ENCODE assay signal across 8 cellular contexts in the genomic region with DNA sequence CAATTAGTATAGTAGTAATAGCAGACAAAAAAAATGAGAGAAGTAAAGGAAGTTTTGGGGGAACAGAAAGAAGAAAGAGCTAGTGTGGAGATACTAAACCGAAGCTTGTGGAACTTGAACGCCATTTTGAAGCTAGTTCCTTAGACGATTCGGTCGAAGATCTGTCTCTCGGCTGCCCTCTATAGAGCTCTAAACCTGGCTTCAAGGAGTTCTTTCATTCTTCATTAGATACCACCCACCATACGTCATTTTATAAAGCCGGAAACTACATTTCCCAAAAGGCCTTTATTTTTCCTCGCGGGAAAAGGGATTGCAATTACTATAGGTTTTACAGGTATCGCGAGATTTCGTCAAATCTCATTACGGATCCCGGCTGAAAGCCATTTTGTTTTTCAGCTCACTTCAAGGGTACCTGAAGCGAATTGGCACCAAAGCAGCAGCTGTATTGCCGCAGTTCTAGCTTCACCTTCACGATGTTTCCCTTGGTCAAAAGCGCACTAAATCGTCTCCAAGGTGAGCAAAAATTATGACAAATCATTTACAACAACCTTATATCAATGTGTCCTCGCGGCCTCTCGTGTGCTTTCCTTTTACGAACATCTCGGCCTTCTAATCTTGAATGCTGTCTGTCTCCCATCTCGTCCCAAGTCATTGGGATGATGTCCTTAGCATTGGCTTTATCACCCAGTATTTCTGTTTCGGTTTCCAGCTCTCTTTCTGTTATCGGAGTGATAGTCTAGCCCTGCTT. TPM values are rescaled to one million over a fixed set of nuclear protein-coding genes. Genes with fewer than 3 reads are reported as not detected.
DNase-seq lines count a peak whose midpoint lies in the region; ATAC-seq and TF ChIP-seq lines count a peak whose summit lies in the region.

Gene COX7B, plus strand, starts transcription at position 388 of the 748 bp plus-strand sequence. Its CDS starts 86 bp downstream, at position 474.

- peak within 1 kb of the TSS; percentile 84 to 96 (median 91) for H3K4me3 Mint-ChIP-seq in CD4-positive, alpha-beta memory T cell
- H3K4me3 Mint-ChIP-seq in activated CD4-positive, alpha-beta T cell treated with anti-CD3 and anti-CD28 coated beads, Interleukin-2, amount 10 ng/mL, durations not matched to agents 7 days and 5 days: peak within 1 kb of the TSS; percentile 90

- H3K36me3 Mint-ChIP-seq in CD4-positive, alpha-beta memory T cell: peaks cover 13 to 26% of the 10 kb centered on the region in 2 donors
- peaks cover 20% of the 10 kb centered on the region for H3K36me3 Mint-ChIP-seq in activated CD4-positive, alpha-beta T cell treated with anti-CD3 and anti-CD28 coated beads, Interleukin-2, amount 10 ng/mL, durations not matched to agents 7 days and 5 days (ENCODE audit: low read depth)

- H3K36me3 ChIP-seq in CD4-positive, alpha-beta memory T cell (ENCODE audit: insufficient read depth, low read length): no peaks in the 10 kb centered on the region
- H3K36me3 ChIP-seq in left lung: peaks cover 0 to 10% of the 10 kb centered on the region in 2 donors

- H3K4me1 ChIP-seq in CD4-positive, alpha-beta memory T cell (ENCODE audit: insufficient read depth, low read length): peaks cover 25% of the 10 kb centered on the region
- peaks cover 8 to 19% of the 10 kb centered on the region in 2 donors for H3K4me1 ChIP-seq in left lung

- no peaks in the 10 kb centered on the region for H3K27me3 ChIP-seq in CD4-positive, alpha-beta memory T cell (ENCODE audit: insufficient read depth, low read length)
- H3K27me3 ChIP-seq in dorsolateral prefrontal cortex (peaks cover 0 to 9% (median 0%) of the 10 kb centered on the region in 45 donors), left lung (no peaks in the 10 kb centered on the region)

- H3K4me1 Mint-ChIP-seq in CD4-positive, alpha-beta memory T cell: peaks cover 7 to 49% (median 20%) of the 10 kb centered on the region in 4 donors
- peaks cover 22% of the 10 kb centered on the region for H3K4me1 Mint-ChIP-seq in activated CD4-positive, alpha-beta T cell treated with anti-CD3 and anti-CD28 coated beads, Interleukin-2, amount 10 ng/mL, durations not matched to agents 7 days and 5 days

- peak within 1 kb of the TSS; percentile 88 to 99 (median 95) for H3K27ac Mint-ChIP-seq in CD4-positive, alpha-beta memory T cell
- H3K27ac Mint-ChIP-seq in activated CD4-positive, alpha-beta T cell treated with anti-CD3 and anti-CD28 coated beads, Interleukin-2, amount 10 ng/mL, durations not matched to agents 7 days and 5 days: peak within 1 kb of the TSS; percentile 94

- peak within 1 kb of the TSS; percentile 42 to 76 for H3K4me3 ChIP-seq in CD4-positive, alpha-beta memory T cell (ENCODE audit: low read length in 2 of 2)
- H3K4me3 ChIP-seq in dorsolateral prefrontal cortex (peak within 1 kb of the TSS; percentile 35 to 84 (median 68)), left lung (peak within 1 kb of the TSS; percentile 27 to 54)

- H3K27ac ChIP-seq in CD4-positive, alpha-beta memory T cell (ENCODE audit: low read depth, low read length): peak within 1 kb of the TSS; percentile 81
- H3K27ac ChIP-seq in dorsolateral prefrontal cortex: peak within 1 kb of the TSS in 58 of 59 donors; percentile 47 to 93 (median 88)
- peak within 1 kb of the TSS; percentile 73 to 89 for H3K27ac ChIP-seq in left lung

- intact Hi-C loops in CD4-positive, alpha-beta memory T cell (cut with micrococcal nuclease): loop anchor here (1.0 to 10.0 kb wide), 6 partner anchors 11 to 1726 kb away; partner anchors contain the start of genes ATP7A, GPR174, P2RY10 and PBDC1
- intact Hi-C loops in dorsolateral prefrontal cortex (cut with DNase I) (loop anchor here (5.0 to 10.0 kb wide), 2 partner anchors 112 to 114 kb away; partner anchors contain the start of gene ATRX (in 2 of the 2)), left lung (cut with DNase I) (no loop called here)

- CTCF ChIA-PET in CD4-positive, alpha-beta memory T cell (lab: Charles Lee; ENCODE audit: partially characterized antibody): interaction anchor here (0.8 to 3.5 kb wide), 11 partner anchors 8 to 269 kb away, joined by 3 to 32 read pairs (median 3); partner anchors contain the start of genes ATP7A and TAF9B
- CTCF ChIA-PET in activated CD4-positive, alpha-beta T cell treated with anti-CD3 and anti-CD28 coated beads, Interleukin-2, amount 10 ng/mL, durations not matched to agents 7 days and 5 days (lab: Charles Lee): interaction anchor here (0.6 to 3.9 kb wide), 9 partner anchors 12 to 451 kb away, joined by 3 to 44 read pairs (median 5); partner anchors contain the start of gene ATP7A

- peak; percentile 72 for ATAC-seq in GM19395 (IDR thresholded peaks at IDR 0.05; ENCODE audit: unreplicated experiment)
- ATAC-seq in HG03558 (IDR thresholded peaks at IDR 0.05; ENCODE audit: extremely low read depth, unreplicated experiment): peak; percentile 53
- ATAC-seq in left lung: peak; percentile 80

- H3K9me3 ChIP-seq in CD4-positive, alpha-beta memory T cell (ENCODE audit: control insufficient read depth in 1 of 2, low read length in 2 of 2): no peaks in the 10 kb centered on the region
- H3K9me3 ChIP-seq in left lung: no peaks in the 10 kb centered on the region

- no peaks in the 10 kb centered on the region for H3K9me3 Mint-ChIP-seq in CD4-positive, alpha-beta memory T cell
- H3K9me3 Mint-ChIP-seq in activated CD4-positive, alpha-beta T cell treated with anti-CD3 and anti-CD28 coated beads, Interleukin-2, amount 10 ng/mL, durations not matched to agents 7 days and 5 days: no peaks in the 10 kb centered on the region

- H3K27me3 Mint-ChIP-seq in CD4-positive, alpha-beta memory T cell: no peaks in the 10 kb centered on the region
- H3K27me3 Mint-ChIP-seq in activated CD4-positive, alpha-beta T cell treated with anti-CD3 and anti-CD28 coated beads, Interleukin-2, amount 10 ng/mL, durations not matched to agents 7 days and 5 days: no peaks in the 10 kb centered on the region

- peak in 55 of 56 donors; percentile 7 to 70 (median 53) for TF ChIP-seq CTCF in dorsolateral prefrontal cortex (IDR thresholded peaks at IDR 0.05 in 54 of 56, conservative IDR thresholded peaks at IDR 0.05 in 2 of 56; ENCODE audit: low read depth in 1 of 56, partially characterized antibody in 56 of 56)
- TF ChIP-seq CTCF in left lung (IDR thresholded peaks at IDR 0.05): peak in 1 of 2 donors; percentile 26

- peak; percentile 82 to 91 (median 88) for DNase-seq in CD4-positive, alpha-beta memory T cell
- DNase-seq in NCI-H526 treated with DMSO at 0.1 percent for 48 hours (lab: John Stamatoyannopoulos, UW) (peak; percentile 94), dorsolateral prefrontal cortex (peak in 5 of 10 donors; percentile 26 to 75 (median 55)), left lung (peak in 1 of 2 donors; percentile 45)
- peak; percentile 83 for DNase-seq in activated CD4-positive, alpha-beta T cell treated with anti-CD3 and anti-CD28 coated beads, Interleukin-2, amount 10 ng/mL, durations not matched to agents 7 days and 5 days
- peak in 2 of 3 donors; percentile 21 to 36 for DNase-seq in stimulated activated CD4-positive, alpha-beta T cell treated with anti-CD3 and anti-CD28 coated beads, TNF-alpha, amount 100 ng/mL, for 1 hour (ENCODE audit: low read depth in 3 of 3, low spot score in 1 of 3)

- POLR2A ChIA-PET in CD4-positive, alpha-beta memory T cell (lab: Charles Lee; ENCODE audit: partially characterized antibody): interaction anchor here (0.8 to 4.8 kb wide), 8 partner anchors 11 to 1466 kb away, joined by 3 to 73 read pairs (median 4); partner anchors contain the start of genes ATP7A, ATRX and PGK1
- POLR2A ChIA-PET in activated CD4-positive, alpha-beta T cell treated with anti-CD3 and anti-CD28 coated beads, Interleukin-2, amount 10 ng/mL, durations not matched to agents 7 days and 5 days (lab: Charles Lee): interaction anchor here (0.6 kb wide), 1 partner anchor 1289 kb away, joined by 3 read pairs; no protein-coding TSS in a partner anchor

RNA-seq across cellular contexts. Expression of gene COX7B, which starts in this region (rescaled TPM):
- 100 to 1,000 TPM; 115 to 126 TPM for total RNA-seq in CD4-positive, alpha-beta memory T cell
- 100 to 1,000 TPM; 382 to 658 TPM for polyA plus RNA-seq in CD4-positive, alpha-beta memory T cell
- 100 to 1,000 TPM; 244 to 298 TPM for total RNA-seq in activated CD4-positive, alpha-beta T cell treated with anti-CD3 and anti-CD28 coated beads, Interleukin-2, amount 10 ng/mL, durations not matched to agents 7 days and 5 days
- 100 to 1,000 TPM; 118 to 334 (median 263) TPM for total RNA-seq in dorsolateral prefrontal cortex
- 100 to 1,000 TPM; 192 to 215 TPM for total RNA-seq in left lung

Comparison
In these comparisons a context has a peak if more than half of its experiments do, and no peak if none do; other contexts are left out.
1. intact Hi-C loops: an anchor here in CD4-positive, alpha-beta memory T cell (1.0 to 10.0 kb wide) and dorsolateral prefrontal cortex (5.0 to 10.0 kb wide); none called in left lung.